ENCODE assay signal across 5 cellular contexts in the genomic region with DNA sequence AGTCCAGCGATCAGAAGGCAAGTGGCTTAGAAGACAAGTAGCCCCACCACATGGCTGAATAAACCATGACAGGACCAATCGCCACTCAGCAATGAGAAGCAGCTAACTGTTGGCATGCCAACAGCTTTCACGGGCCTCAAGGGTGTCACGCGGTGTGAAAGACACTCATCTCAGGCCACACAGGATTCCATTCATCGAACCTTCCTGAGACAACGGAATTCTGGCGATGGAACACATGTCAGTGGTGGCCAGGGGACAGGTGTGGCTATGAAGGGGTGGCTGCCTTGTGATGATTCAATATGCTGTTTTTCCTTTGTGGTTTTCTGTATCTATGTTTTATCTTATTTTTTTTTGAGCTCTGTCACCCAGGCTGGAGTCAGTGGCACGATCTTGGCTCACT. TPM values are rescaled to one million over a fixed set of nuclear protein-coding genes. Genes with fewer than 3 reads are reported as not detected.
"Had no signal": no experiment of that assay in that cellular context is flagged by ENCODE, and none has a peak within 500 bp of the region (broad histone marks: within the 10 kb centered on the region; RNA-seq: fewer than 3 reads in every experiment).

No MANE protein-coding gene starts in this region.

RNA-seq across cellular contexts. Expression of a gene that starts 24.8 kb away (rescaled TPM):
- total RNA-seq: NCI-H460, PC-9, SJSA1 had no signal
- polyA plus RNA-seq: IgD-negative memory B cell, SK-N-SH had no signal
